In the genomic region with DNA sequence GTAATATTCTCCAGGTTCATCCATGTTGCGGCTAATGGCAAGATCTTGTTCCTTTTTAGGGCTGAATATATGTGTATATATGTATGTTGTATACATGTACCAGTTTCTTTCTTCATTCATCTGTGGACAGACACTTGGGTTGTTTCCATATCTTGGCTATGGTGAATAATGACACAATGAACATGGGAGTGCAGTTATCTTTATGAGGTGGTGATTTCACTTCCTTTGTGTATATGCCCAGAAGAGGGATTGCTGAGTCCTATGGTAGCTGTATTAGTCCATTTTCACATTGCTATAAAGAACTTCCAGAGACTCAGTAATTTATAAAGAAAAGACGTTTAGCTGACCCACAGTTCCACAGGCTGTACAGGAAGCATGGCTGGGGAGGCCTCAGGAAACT, we compare ENCODE assay signal across 28 cellular contexts. TPM values are rescaled to one million over a fixed set of nuclear protein-coding genes. Genes with fewer than 3 reads are reported as not detected.
"Had no signal": no experiment of that assay in that cellular context is flagged by ENCODE, and none has a peak within 500 bp of the region (broad histone marks: within the 10 kb centered on the region; RNA-seq: fewer than 3 reads in every experiment).

No MANE protein-coding gene starts in this region.

- H3K4me1 Mint-ChIP-seq: activated CD4-positive, alpha-beta memory T cell treated with anti-CD3 and anti-CD28 coated beads, Interleukin-2, amount 10 ng/mL, durations not matched to agents 7 days and 5 days; activated CD4-positive, alpha-beta T cell treated with anti-CD3 and anti-CD28 coated beads, Interleukin-2, amount 10 ng/mL, durations not matched to agents 7 days and 5 days; naive B cell had no signal

- H3K9me3 ChIP-seq: breast epithelium, colonic mucosa, heart right ventricle, left lung, neutrophil, pancreas, prostate gland, sigmoid colon, transverse colon had no signal

- H3K36me3 ChIP-seq: breast epithelium, colonic mucosa, heart right ventricle, left lung, neutrophil, pancreas, prostate gland, transverse colon had no signal

- ATAC-seq: heart right ventricle, left lung, pancreas, WTC11 had no signal

- H3K27ac Mint-ChIP-seq: activated CD4-positive, alpha-beta memory T cell treated with anti-CD3 and anti-CD28 coated beads, Interleukin-2, amount 10 ng/mL, durations not matched to agents 7 days and 5 days; activated CD4-positive, alpha-beta T cell treated with anti-CD3 and anti-CD28 coated beads, Interleukin-2, amount 10 ng/mL, durations not matched to agents 7 days and 5 days; activated T-cell treated with anti-CD3 and anti-CD28 coated beads, Interleukin-2, amount 50 U/mL, for 24 hours; WTC11 had no signal

- H3K4me3 ChIP-seq: breast epithelium, colonic mucosa, dorsolateral prefrontal cortex, heart right ventricle, left lung, lung, pancreas, prostate gland, sigmoid colon, transverse colon had no signal

- FAIRE-seq: pancreas had no signal

- DNase-seq: activated CD4-positive, alpha-beta memory T cell treated with anti-CD3 and anti-CD28 coated beads, Interleukin-2, amount 10 ng/mL, durations not matched to agents 7 days and 5 days; activated CD4-positive, alpha-beta T cell treated with anti-CD3 and anti-CD28 coated beads for 1 hour; activated CD4-positive, alpha-beta T cell treated with anti-CD3 and anti-CD28 coated beads, Interleukin-2, amount 10 ng/mL, durations not matched to agents 7 days and 5 days; activated CD8-positive, alpha-beta memory T cell treated with anti-CD3 and anti-CD28 coated beads, Interleukin-2, amount 50 U/mL, for 48 hours; activated gamma-delta T cell treated with Interleukin-2 at 50 U/mL for 16 hours; activated naive CD4-positive, alpha-beta T cell treated with anti-CD3 and anti-CD28 coated beads, Interleukin-2, amount 50 U/mL, for 16 hours; activated T-cell treated with anti-CD3 and anti-CD28 coated beads, Interleukin-2, amount 50 U/mL, for 24 hours; colonic mucosa; effector memory CD4-positive, alpha-beta T cell; erythroblast; foreskin melanocyte; heart right ventricle; left lung; naive B cell; nephron progenitor cell; pancreas; stimulated activated CD4-positive, alpha-beta T cell treated with anti-CD3 and anti-CD28 coated beads, Interleukin-2, amount 100 ng/mL, for 48 hours; stimulated activated naive CD4-positive, alpha-beta T cell treated with Interleukin-2 at 50 U/mL for 16 hours; T-helper 2 cell; transverse colon had no signal

- H3K4me1 ChIP-seq: prostate gland had no signal

- H3K27ac ChIP-seq: breast epithelium, colonic mucosa, dorsolateral prefrontal cortex, heart right ventricle, left lung, neutrophil, pancreas, prostate gland, sigmoid colon had no signal

- H3K9me3 Mint-ChIP-seq: activated CD4-positive, alpha-beta memory T cell treated with anti-CD3 and anti-CD28 coated beads, Interleukin-2, amount 10 ng/mL, durations not matched to agents 7 days and 5 days; activated CD4-positive, alpha-beta T cell treated with anti-CD3 and anti-CD28 coated beads, Interleukin-2, amount 10 ng/mL, durations not matched to agents 7 days and 5 days; activated T-cell treated with anti-CD3 and anti-CD28 coated beads, Interleukin-2, amount 50 U/mL, for 24 hours; naive B cell had no signal

- H3K4me3 Mint-ChIP-seq: activated CD4-positive, alpha-beta memory T cell treated with anti-CD3 and anti-CD28 coated beads, Interleukin-2, amount 10 ng/mL, durations not matched to agents 7 days and 5 days; activated CD4-positive, alpha-beta T cell treated with anti-CD3 and anti-CD28 coated beads, Interleukin-2, amount 10 ng/mL, durations not matched to agents 7 days and 5 days; activated T-cell treated with anti-CD3 and anti-CD28 coated beads, Interleukin-2, amount 50 U/mL, for 24 hours; naive B cell; nephron progenitor cell; WTC11 had no signal

- H3K36me3 Mint-ChIP-seq: naive B cell, WTC11 had no signal

- H3K27me3 ChIP-seq: breast epithelium, colonic mucosa, heart right ventricle, left lung, neutrophil, pancreas, sigmoid colon, transverse colon had no signal

RNA-seq across cellular contexts. Expression of a gene that starts 17.5 kb away (rescaled TPM):
- total RNA-seq: activated CD4-positive, alpha-beta memory T cell treated with anti-CD3 and anti-CD28 coated beads, Interleukin-2, amount 10 ng/mL, durations not matched to agents 7 days and 5 days; activated CD4-positive, alpha-beta T cell treated with anti-CD3 and anti-CD28 coated beads, Interleukin-2, amount 10 ng/mL, durations not matched to agents 7 days and 5 days; kidney epithelial cell had no signal
